In the genomic region with DNA sequence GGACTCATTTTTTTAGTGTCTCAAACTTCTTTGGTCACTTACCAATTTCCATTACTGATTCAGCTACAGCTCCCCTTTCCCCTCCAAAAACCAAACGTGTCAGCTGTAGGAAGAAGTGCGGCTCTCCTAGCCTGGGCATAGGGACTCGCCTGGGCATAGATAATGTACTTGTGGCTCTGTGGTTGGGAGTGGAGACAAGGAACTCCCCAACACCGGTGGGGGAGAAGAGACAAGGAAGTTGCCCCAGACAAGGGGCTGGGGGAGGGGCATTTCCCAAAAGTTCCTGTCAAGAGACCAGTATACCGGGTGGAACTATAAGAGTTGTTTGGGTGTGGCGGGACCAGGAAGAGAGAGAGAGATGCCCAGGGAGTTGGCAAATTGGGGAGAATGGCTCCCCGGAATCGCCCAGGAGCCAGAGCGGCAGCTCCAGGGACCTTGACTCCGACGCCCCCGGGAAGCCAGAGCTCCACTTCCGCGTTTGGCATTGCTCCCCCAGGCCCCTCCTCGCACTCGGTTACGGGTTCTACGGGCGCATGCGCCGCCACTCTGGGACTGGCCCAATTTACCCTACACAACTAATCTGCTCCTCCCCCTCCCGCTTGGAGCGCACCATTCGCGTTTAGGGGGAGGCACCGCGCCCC, we compare ENCODE assay signal across 8 cellular contexts. TPM values are rescaled to one million over a fixed set of nuclear protein-coding genes. Genes with fewer than 3 reads are reported as not detected.
DNase-seq lines count a peak whose midpoint lies in the region; ATAC-seq and TF ChIP-seq lines count a peak whose summit lies in the region.

No MANE protein-coding gene starts in this region.

- H3K9ac ChIP-seq in stomach smooth muscle (ENCODE audit: low read length in 2 of 2), result peak overlapping the region; percentile 84 to 95

- H3K4me3 ChIP-seq in fibroblast of villous mesenchyme (ENCODE audit: low read depth, low read length) (peak overlapping the region; percentile 86), stomach smooth muscle (ENCODE audit: low read length in 2 of 2) (peak overlapping the region; percentile 82 to 90)

- H3K9me3 ChIP-seq in stomach smooth muscle (ENCODE audit: control insufficient read depth in 2 of 2, low read length in 2 of 2), result no peaks in the 10 kb centered on the region

- peaks cover 50% of the 10 kb centered on the region for H3K4me1 Mint-ChIP-seq in neural crest cell

- peak overlapping the region; percentile 100 for H3K27ac Mint-ChIP-seq in neural crest cell (ENCODE audit: unreplicated experiment)

- no peak for TF ChIP-seq RAD21 in Ishikawa (IDR thresholded peaks at IDR 0.05; ENCODE audit: low read depth)

- peaks cover 19% of the 10 kb centered on the region for H3K4me1 ChIP-seq in stomach smooth muscle (ENCODE audit: control insufficient read depth, insufficient read depth, low read length)

- TF ChIP-seq CTCF in fibroblast of villous mesenchyme (IDR thresholded peaks at IDR 0.05; ENCODE audit: insufficient read depth, low read depth, low read length) (no peak), neural crest cell (conservative IDR thresholded peaks at IDR 0.05) (no peak)

- peak overlapping the region; percentile 99 for H3K4me3 Mint-ChIP-seq in neural crest cell

- peaks cover 7% of the 10 kb centered on the region for H3K27me3 Mint-ChIP-seq in neural crest cell (ENCODE audit: low read depth)

- TF ChIP-seq EP300 in Ishikawa (IDR thresholded peaks at IDR 0.05; ENCODE audit: borderline replicate concordance), result no peak

- no peaks in the 10 kb centered on the region for H3K36me3 ChIP-seq in stomach smooth muscle (ENCODE audit: control insufficient read depth in 2 of 2, insufficient read depth in 2 of 2, low read length in 2 of 2)

- ATAC-seq in GM21576 (IDR thresholded peaks at IDR 0.05; ENCODE audit: unreplicated experiment), result peak; percentile 64

- H3K9me3 Mint-ChIP-seq in neural crest cell, result no peaks in the 10 kb centered on the region

- H3K36me3 Mint-ChIP-seq in neural crest cell (ENCODE audit: low read depth), result no peaks in the 10 kb centered on the region

- H3K27ac ChIP-seq in stomach smooth muscle (ENCODE audit: low read length), result peak overlapping the region; percentile 96

- no peaks in the 10 kb centered on the region for H3K27me3 ChIP-seq in stomach smooth muscle (ENCODE audit: control insufficient read depth in 1 of 2, insufficient read depth in 2 of 2, low read length in 2 of 2)

- DNase-seq in DMS79 treated with DMSO at 0.1 percent for 48 hours (lab: John Stamatoyannopoulos, UW) (peak; percentile 95), fibroblast of villous mesenchyme (ENCODE audit: low read depth) (peak; percentile 98), neural crest cell (ENCODE audit: low read depth, low spot score) (no peak)
- DNase-seq in activated T-helper 9 cell treated with anti-CD3 and anti-CD28 coated beads, Interleukin-2, amount 50 U/mL, for 16 hours (ENCODE audit: low read depth), result peak; percentile 92

TF ChIP-seq in Ishikawa, 13 proteins besides CTCF, POLR2A, EP300 and RAD21 (continues in another document):
- TF ChIP-seq FOXM1 (IDR thresholded peaks at IDR 0.05; ENCODE audit: borderline replicate concordance, low read depth) (no peak), CREB1 (IDR thresholded peaks at IDR 0.05; ENCODE audit: low read depth) (no peak; the same call in 1 of the 2 replicates), TAF1 (IDR thresholded peaks at IDR 0.05; ENCODE audit: low read depth) (peak; percentile 83), TEAD4 (IDR thresholded peaks at IDR 0.05) (no peak), USF1 (IDR thresholded peaks at IDR 0.05) (no peak), ZBTB7A (IDR thresholded peaks at IDR 0.05; ENCODE audit: low read depth) (peak; percentile 41; the same call in 1 of the 2 replicates), YY1 (IDR thresholded peaks at IDR 0.05; ENCODE audit: low read depth) (no peak), TCF12 (IDR thresholded peaks at IDR 0.05; ENCODE audit: low read depth) (peak; percentile 13; the same call in 1 of the 2 replicates), NFIC (IDR thresholded peaks at IDR 0.05) (no peak), EGR1 (IDR thresholded peaks at IDR 0.05) (peak; percentile 28; the same call in 1 of the 2 replicates)
- TF ChIP-seq, protein P1, sequence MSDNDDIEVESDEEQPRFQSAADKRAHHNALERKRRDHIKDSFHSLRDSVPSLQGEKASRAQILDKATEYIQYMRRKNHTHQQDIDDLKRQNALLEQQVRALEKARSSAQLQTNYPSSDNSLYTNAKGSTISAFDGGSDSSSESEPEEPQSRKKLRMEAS (IDR thresholded peaks at IDR 0.05), result peak; percentile 49; the same call in 1 of the 2 replicates

TF ChIP-seq in PFSK-1, 5 proteins besides CTCF, POLR2A, EP300 and RAD21:
- TF ChIP-seq REST (IDR thresholded peaks at IDR 0.05; ENCODE audit: insufficient read depth in 1 of 2, low read depth in 2 of 2, low read length in 2 of 2) (no peak; a peak in 1 of 4 replicates), POLR2AphosphoS5 (IDR thresholded peaks at IDR 0.05; ENCODE audit: low read depth, low read length) (peak; percentile 92), FOXP2 (optimal IDR thresholded peaks at IDR 0.05; ENCODE audit: borderline replicate concordance, extremely low read depth, extremely low read length, insufficient read depth) (peak; percentile 29), TAF1 (IDR thresholded peaks at IDR 0.05; ENCODE audit: borderline replicate concordance, insufficient read depth, low read length) (peak; percentile 84; the same call in 1 of the 2 replicates), SIN3A (IDR thresholded peaks at IDR 0.05; ENCODE audit: borderline replicate concordance, insufficient read depth, low read length) (peak; percentile 27; the same call in 1 of the 2 replicates)

RNA-seq across cellular contexts. Expression of gene ZFAND3, which starts 0.9 kb away (rescaled TPM):
- 196 TPM for polyA plus RNA-seq in PFSK-1 (2012; ENCODE audit: insufficient read length, low read depth)
- total RNA-seq in fibroblast of villous mesenchyme, result 17.7 and 20.3 TPM in 2 replicates
- 65.9 and 74.4 TPM in 2 replicates for total RNA-seq in neural crest cell
